26 cellular contexts compared by ENCODE assay signal in genomic region chr21:27244356-27244755, GRCh38.
A peak's percentile ranks its signal among the peaks of the same experiment; 100 is the strongest.
DNase-seq lines count a peak whose midpoint lies in the region; ATAC-seq and TF ChIP-seq lines count a peak whose summit lies in the region.
"Had no signal": no experiment of that assay in that cellular context is flagged by ENCODE, and none has a peak within 500 bp of the region (broad histone marks: within the 10 kb centered on the region; RNA-seq: fewer than 3 reads in every experiment).

No MANE protein-coding gene starts in this region.

- WGBS in heart right ventricle, 2 donors, result 61 to 63% methylated on average over 2 of the region's 2 CpGs
- WGBS in lower leg skin, 2 donors, result 41 to 66% methylated on average over 2 of the region's 2 CpGs

- DNase-seq in ELR (ENCODE audit: low read depth), result peak; percentile 27
- DNase-seq in ascending aorta (ENCODE audit: low spot score in 2 of 2), result no peak
- DNase-seq in heart right ventricle, result no peak
- DNase-seq in stromal cell of bone marrow (ENCODE audit: low read depth), result peak; percentile 54
- DNase-seq in left lung, result no peak
- no peak for DNase-seq in SW 1271 (lab: John Stamatoyannopoulos, UW)
- no peak for DNase-seq in lower leg skin (ENCODE audit: low spot score in 2 of 2)
- DNase-seq: activated CD4-positive, alpha-beta T cell treated with anti-CD3 and anti-CD28 coated beads, Interleukin-2, amount 10 ng/mL, durations not matched to agents 24 days and 14 days; activated gamma-delta T cell; activated naive CD8-positive, alpha-beta T cell treated with anti-CD3 and anti-CD28 coated beads, Interleukin-2, amount 10 ng/mL, durations not matched to agents 7 days and 5 days; activated T-cell treated with anti-CD3 and anti-CD28 coated beads, Interleukin-2, amount 50 U/mL, for 24 hours; C1 segment of cervical spinal cord; Caco-2; DMS79; GOT3; Karpas-422; left colon; NCI-H1436; NCI-H345; NCI-H774; stimulated activated naive CD8-positive, alpha-beta T cell treated with anti-CD3 and anti-CD28 coated beads, Interleukin-15, amount 100 ng/mL, for 72 hours; upper lobe of left lung had no signal

- no peaks in the 10 kb centered on the region for H3K9me3 ChIP-seq in ascending aorta
- H3K9me3 ChIP-seq in heart right ventricle, result no peaks in the 10 kb centered on the region
- H3K9me3 ChIP-seq in left lung, result peaks cover 0 to 1% of the 10 kb centered on the region in 2 donors
- H3K9me3 ChIP-seq: Caco-2, neutrophil, upper lobe of left lung had no signal

- intact Hi-C loops in ascending aorta (cut with DNase I), result no loop called here
- intact Hi-C loops in heart right ventricle (cut with DNase I), result loop anchor here in 1 of 10 donors (10.0 kb wide), 1 partner anchor 280 kb away; the partner anchor contains the start of gene ADAMTS5
- intact Hi-C loops in left lung (cut with DNase I), result no loop called here
- intact Hi-C loops in lower leg skin (cut with DNase I; ENCODE audit: low total_unique reads), result no loop called here

- H3K27ac ChIP-seq in ascending aorta, result peak overlapping the region; percentile 23 to 45
- H3K27ac ChIP-seq in heart right ventricle, result peak overlapping the region in 5 of 10 donors; percentile 16 to 50 (median 37)
- H3K27ac ChIP-seq in left lung, result no peak overlapping the region
- H3K27ac ChIP-seq: neutrophil, upper lobe of left lung had no signal

- H3K4me1 ChIP-seq in ascending aorta (peaks cover 0 to 4% of the 10 kb centered on the region in 2 donors), heart right ventricle (peaks cover 0 to 8% (median 0%) of the 10 kb centered on the region in 9 donors), left lung (no peaks in the 10 kb centered on the region)
- H3K4me1 ChIP-seq: Caco-2, upper lobe of left lung had no signal

- no peaks in the 10 kb centered on the region for H3K27me3 ChIP-seq in ascending aorta
- H3K27me3 ChIP-seq in heart right ventricle, result no peaks in the 10 kb centered on the region
- H3K27me3 ChIP-seq in left lung, result no peaks in the 10 kb centered on the region
- H3K27me3 ChIP-seq: neutrophil, upper lobe of left lung had no signal

- no peak for TF ChIP-seq POLR2A in lower leg skin (IDR thresholded peaks at IDR 0.05)

- no peak overlapping the region for H3K4me3 ChIP-seq in ascending aorta
- H3K4me3 ChIP-seq in heart right ventricle, result no peak overlapping the region
- no peak overlapping the region for H3K4me3 ChIP-seq in left lung
- H3K4me3 ChIP-seq in lower leg skin (ENCODE audit: low read depth, poor library complexity, severe bottlenecking), result no peak overlapping the region
- H3K4me3 ChIP-seq: GM12878, upper lobe of left lung had no signal

- no peak for TF ChIP-seq CTCF in ascending aorta (IDR thresholded peaks at IDR 0.05)
- TF ChIP-seq CTCF in heart right ventricle (IDR thresholded peaks at IDR 0.05), result no peak
- TF ChIP-seq CTCF in left lung (IDR thresholded peaks at IDR 0.05), result no peak
- TF ChIP-seq CTCF in lower leg skin (IDR thresholded peaks at IDR 0.05), result no peak

- peak in 7 of 8 donors; percentile 23 to 77 (median 42) for ATAC-seq in heart right ventricle
- no peak for ATAC-seq in GM19351 (IDR thresholded peaks at IDR 0.05; ENCODE audit: unreplicated experiment)
- no peak for ATAC-seq in left lung
- ATAC-seq: GM12878; left colon; SK-N-SH treated with all-trans-retinoic acid at 6 μM for 48 hours; stimulated activated naive CD8-positive, alpha-beta T cell treated with anti-CD3 and anti-CD28 coated beads, Interleukin-15, amount 100 ng/mL, for 72 hours had no signal

- no peaks in the 10 kb centered on the region for H3K36me3 ChIP-seq in ascending aorta
- no peaks in the 10 kb centered on the region for H3K36me3 ChIP-seq in heart right ventricle
- no peaks in the 10 kb centered on the region for H3K36me3 ChIP-seq in left lung
- H3K36me3 ChIP-seq: neutrophil, upper lobe of left lung had no signal

Comparison
In these comparisons a context has a peak if more than half of its experiments do, and no peak if none do; other contexts are left out.
1. DNase-seq: peak in ELR (single experiment) and stromal cell of bone marrow (single experiment); none in ascending aorta (0 of 2), heart right ventricle (0 of 2), left lung (0 of 2), SW 1271 (0 of 2) and lower leg skin (0 of 2).
2. H3K27ac ChIP-seq: peak in ascending aorta (2 of 2); none in left lung (0 of 2).
3. ATAC-seq: peak in heart right ventricle (7 of 8); none in GM19351 (single experiment) and left lung (single experiment).